10 cellular contexts compared by ENCODE assay signal in genomic region chr9:121354141-121354540, GRCh38. TPM values are rescaled to one million over a fixed set of nuclear protein-coding genes. Genes with fewer than 3 reads are reported as not detected.
DNase-seq lines count a peak whose midpoint lies in the region; ATAC-seq and TF ChIP-seq lines count a peak whose summit lies in the region.
"Had no signal": no experiment of that assay in that cellular context is flagged by ENCODE, and none has a peak within 500 bp of the region (broad histone marks: within the 10 kb centered on the region; RNA-seq: fewer than 3 reads in every experiment).

No MANE protein-coding gene starts in this region.

- H3K9me3 ChIP-seq in colonic mucosa (no peaks in the 10 kb centered on the region), mucosa of rectum (ENCODE audit: control insufficient read depth in 2 of 2, low read length in 2 of 2) (no peaks in the 10 kb centered on the region), aorta (ENCODE audit: control insufficient read depth, low read length) (no peaks in the 10 kb centered on the region)

- H3K4me1 ChIP-seq in colonic mucosa (peaks cover 11% of the 10 kb centered on the region), mucosa of rectum (ENCODE audit: control insufficient read depth in 2 of 2, insufficient read depth in 2 of 2, low read length in 2 of 2) (peaks cover 8 to 24% of the 10 kb centered on the region in 2 donors), aorta (ENCODE audit: control insufficient read depth in 1 of 2, insufficient read depth in 2 of 2, low read length in 2 of 2) (peaks cover 5 to 7% of the 10 kb centered on the region in 2 donors)

- 35 to 39% methylated on average over 5 of the region's 5 CpGs for WGBS in aorta, 2 donors

- intact Hi-C loops in Right ventricle myocardium inferior (cut with DNase I) = loop anchor here (2.0 kb wide), 1 partner anchor 15 kb away; no protein-coding TSS in a partner anchor
- intact Hi-C loops in cardiac septum (cut with DNase I) = no loop called here
- intact Hi-C loops in colonic mucosa (cut with DNase I) = no loop called here
- intact Hi-C loops in aorta (cut with DNase I) = no loop called here

- H3K36me3 ChIP-seq in colonic mucosa = no peaks in the 10 kb centered on the region
- peaks cover 0 to 3% of the 10 kb centered on the region in 2 donors for H3K36me3 ChIP-seq in mucosa of rectum (ENCODE audit: control insufficient read depth in 2 of 2, insufficient read depth in 2 of 2, low read length in 2 of 2)
- peaks cover 0 to 12% of the 10 kb centered on the region in 2 donors for H3K36me3 ChIP-seq in aorta (ENCODE audit: control insufficient read depth in 1 of 2, insufficient read depth in 2 of 2, low read length in 1 of 2)

- H3K27ac ChIP-seq in colonic mucosa = peak overlapping the region; percentile 39
- peak overlapping the region; percentile 11 to 54 for H3K27ac ChIP-seq in mucosa of rectum (ENCODE audit: low read depth in 2 of 2, low read length in 2 of 2)
- peak overlapping the region in 1 of 2 donors; percentile 67 for H3K27ac ChIP-seq in aorta (ENCODE audit: low read depth in 1 of 2, low read length in 2 of 2)

- H3K4me3 ChIP-seq in colonic mucosa (no peak overlapping the region), mucosa of rectum (ENCODE audit: low read length in 2 of 2) (no peak overlapping the region), aorta (ENCODE audit: low read length in 2 of 2) (no peak overlapping the region)

- ATAC-seq in Right ventricle myocardium inferior (peak; percentile 69), aorta (ENCODE audit: low FRiP score) (peak; percentile 32), HG02623 (IDR thresholded peaks at IDR 0.05; ENCODE audit: unreplicated experiment) (no peak), HG03135 (IDR thresholded peaks at IDR 0.05; ENCODE audit: unreplicated experiment) (no peak)
- ATAC-seq: Panc1 had no signal

- H3K9ac ChIP-seq in colonic mucosa (ENCODE audit: low read depth in 2 of 2, low read length in 2 of 2) = no peak overlapping the region
- H3K9ac ChIP-seq in mucosa of rectum (ENCODE audit: low read depth in 1 of 2, low read length in 2 of 2) = no peak overlapping the region

- DNase-seq in Right ventricle myocardium inferior (ENCODE audit: missing footprints) = no peak
- no peak for DNase-seq in cardiac septum (ENCODE audit: low spot score)
- DNase-seq in colonic mucosa = no peak
- no peak for DNase-seq in aorta
- no peak for DNase-seq in NCI-H526 treated with DMSO at 0.1 percent for 48 hours (lab: John Stamatoyannopoulos, UW)
- DNase-seq: AML-193 had no signal

- no peak for TF ChIP-seq CTCF in colonic mucosa (IDR thresholded peaks at IDR 0.05)

- H3K27me3 ChIP-seq in colonic mucosa (no peaks in the 10 kb centered on the region), mucosa of rectum (ENCODE audit: control insufficient read depth in 2 of 2, insufficient read depth in 2 of 2, low read length in 2 of 2) (no peaks in the 10 kb centered on the region), aorta (ENCODE audit: control insufficient read depth in 1 of 2, insufficient read depth in 2 of 2, low read length in 1 of 2) (no peaks in the 10 kb centered on the region)

RNA-seq across cellular contexts. Expression of gene STOM, which starts 15.9 kb away (rescaled TPM):
- total RNA-seq in Right ventricle myocardium inferior (194 TPM), cardiac septum (191 TPM), colonic mucosa (100 to 1,000 TPM in 1 of 2 donors, 10 to 100 TPM in 1; 58.7 to 110 TPM), aorta (100 to 1,000 TPM; 375 to 384 TPM)
- polyA plus RNA-seq in aorta = 100 to 1,000 TPM in 1 of 2 donors, 10 to 100 TPM in 1; 80.0 to 115 TPM

Comparison
In these comparisons a context has a peak if more than half of its experiments do, and no peak if none do; other contexts are left out.
1. ATAC-seq: peak in Right ventricle myocardium inferior (single experiment) and aorta (single experiment); none in HG02623 (single experiment) and HG03135 (single experiment).